ENCODE assay signal across 10 cellular contexts in genomic region chr15:75748882-75749281, GRCh38. TPM values are rescaled to one million over a fixed set of nuclear protein-coding genes. Genes with fewer than 3 reads are reported as not detected.
A peak's percentile ranks its signal among the peaks of the same experiment; 100 is the strongest.
DNase-seq lines count a peak whose midpoint lies in the region; ATAC-seq and TF ChIP-seq lines count a peak whose summit lies in the region.
"Not testable (repeated sequence)": the region's sequence is repeated elsewhere in the genome, so short reads cannot be mapped to it uniquely, and the experiment has no call there.
"Had no signal": no experiment of that assay in that cellular context is flagged by ENCODE, and none has a peak within 500 bp of the region (broad histone marks: within the 10 kb centered on the region; RNA-seq: fewer than 3 reads in every experiment).

No MANE protein-coding gene starts in this region.

- H3K4me1 ChIP-seq in BLaER1 treated with 17β-estradiol and CSF1 and Interleukin-3, amounts not matched to agents 10 nM and 100 nM: peaks cover 4 to 33% (median 24%) of the 10 kb centered on the region in 10 experiments; a peak in 17 of 20 replicates
- H3K4me1 ChIP-seq in Karpas-422 (ENCODE audit: low read length): peaks cover 11% of the 10 kb centered on the region

- H3K27me3 ChIP-seq in BLaER1 treated with 17β-estradiol and CSF1 and Interleukin-3, amounts not matched to agents 10 nM and 100 nM; Karpas-422 (ENCODE audit: low read length): not testable (repeated sequence)

- intact Hi-C loops in natural killer cell (cut with micrococcal nuclease): not testable (repeated sequence)

- H3K4me1 Mint-ChIP-seq in activated CD4-positive, alpha-beta memory T cell treated with anti-CD3 and anti-CD28 coated beads, Interleukin-2, amount 10 ng/mL, durations not matched to agents 7 days and 5 days: peaks cover 17% of the 10 kb centered on the region
- H3K4me1 Mint-ChIP-seq in activated T-helper 17 cell treated with anti-CD3 and anti-CD28 coated beads, Interleukin-2, amount 50 U/mL, for 72 hours: not testable (repeated sequence)
- H3K4me1 Mint-ChIP-seq in activated naive CD8-positive, alpha-beta T cell treated with anti-CD3 and anti-CD28 coated beads, Interleukin-2, amount 50 U/mL, for 24 hours: peaks cover 16% of the 10 kb centered on the region
- peaks cover 9 to 24% of the 10 kb centered on the region in 2 donors for H3K4me1 Mint-ChIP-seq in natural killer cell

- not testable (repeated sequence) for H3K9me2 ChIP-seq in Karpas-422 (replicated peaks; ENCODE audit: insufficient read depth, low read length)

- H4K20me1 ChIP-seq in BLaER1 treated with 17β-estradiol and CSF1 and Interleukin-3, amounts not matched to agents 10 nM and 100 nM; Karpas-422 (ENCODE audit: insufficient read depth, low read depth, low read length): not testable (repeated sequence)

- H3K36me3 Mint-ChIP-seq in activated CD4-positive, alpha-beta memory T cell treated with anti-CD3 and anti-CD28 coated beads, Interleukin-2, amount 10 ng/mL, durations not matched to agents 7 days and 5 days (ENCODE audit: low read depth); activated T-helper 17 cell treated with anti-CD3 and anti-CD28 coated beads, Interleukin-2, amount 50 U/mL, for 72 hours (ENCODE audit: low read depth); activated naive CD8-positive, alpha-beta T cell treated with anti-CD3 and anti-CD28 coated beads, Interleukin-2, amount 50 U/mL, for 24 hours (ENCODE audit: low read depth); natural killer cell: not testable (repeated sequence)

- not testable (repeated sequence) for H3K4me3 ChIP-seq in BLaER1 treated with 17β-estradiol and CSF1 and Interleukin-3, amounts not matched to agents 10 nM and 100 nM; Karpas-422 (ENCODE audit: low read length)

- not testable (repeated sequence) for H3K36me3 ChIP-seq in BLaER1 treated with 17β-estradiol and CSF1 and Interleukin-3, amounts not matched to agents 10 nM and 100 nM; Karpas-422 (ENCODE audit: insufficient read depth, low read length)

- H3K9me3 ChIP-seq in BLaER1 treated with 17β-estradiol and CSF1 and Interleukin-3, amounts not matched to agents 10 nM and 100 nM (replicated peaks in 1 of 11); Karpas-422 (ENCODE audit: low read length): not testable (repeated sequence)

- POLR2A ChIA-PET in activated CD4-positive, alpha-beta memory T cell treated with anti-CD3 and anti-CD28 coated beads, Interleukin-2, amount 10 ng/mL, durations not matched to agents 7 days and 5 days (lab: Charles Lee): not testable (repeated sequence)

- not testable (repeated sequence) for H3K79me2 ChIP-seq in Karpas-422 (ENCODE audit: low read length)

- peak overlapping the region in 10 of 11 experiments; percentile 25 to 75 (median 58); a peak in 19 of 22 replicates for H3K4me2 ChIP-seq in BLaER1 treated with 17β-estradiol and CSF1 and Interleukin-3, amounts not matched to agents 10 nM and 100 nM
- peak overlapping the region; percentile 29 for H3K4me2 ChIP-seq in Karpas-422 (ENCODE audit: low read depth, low read length, poor library complexity, severe bottlenecking)

- not testable (repeated sequence) for H2AFZ ChIP-seq in Karpas-422 (ENCODE audit: low read length)

- DNase-seq in Karpas-422: not testable (repeated sequence)
- DNase-seq in SIG-M5 treated with dmso at 0.1 percent for 504 hours (lab: John Stamatoyannopoulos, UW; ENCODE audit: unreplicated experiment): peak; percentile 29
- DNase-seq in activated CD4-positive, alpha-beta memory T cell treated with anti-CD3 and anti-CD28 coated beads, Interleukin-2, amount 10 ng/mL, durations not matched to agents 7 days and 5 days: peak; percentile 56
- DNase-seq in activated naive CD8-positive, alpha-beta T cell treated with anti-CD3 and anti-CD28 coated beads, Interleukin-2, amount 50 U/mL, for 24 hours: peak; percentile 41
- DNase-seq in natural killer cell: peak; percentile 35
- DNase-seq in stimulated activated CD8-positive, alpha-beta memory T cell treated with anti-CD3 and anti-CD28 coated beads, Interleukin-4, amount 100 ng/mL, for 24 hours (ENCODE audit: low read depth): peak; percentile 31

- not testable (repeated sequence) for H3K9me3 Mint-ChIP-seq in activated CD4-positive, alpha-beta memory T cell treated with anti-CD3 and anti-CD28 coated beads, Interleukin-2, amount 10 ng/mL, durations not matched to agents 7 days and 5 days; activated T-helper 17 cell treated with anti-CD3 and anti-CD28 coated beads, Interleukin-2, amount 50 U/mL, for 72 hours; activated naive CD8-positive, alpha-beta T cell treated with anti-CD3 and anti-CD28 coated beads, Interleukin-2, amount 50 U/mL, for 24 hours; natural killer cell

- not testable (repeated sequence) for TF ChIP-seq CTCF in natural killer cell (IDR thresholded peaks at IDR 0.05)

- CTCF ChIA-PET in activated CD4-positive, alpha-beta memory T cell treated with anti-CD3 and anti-CD28 coated beads, Interleukin-2, amount 10 ng/mL, durations not matched to agents 7 days and 5 days (lab: Charles Lee): not testable (repeated sequence)

- not testable (repeated sequence) for H3K4me3 Mint-ChIP-seq in activated CD4-positive, alpha-beta memory T cell treated with anti-CD3 and anti-CD28 coated beads, Interleukin-2, amount 10 ng/mL, durations not matched to agents 7 days and 5 days
- H3K4me3 Mint-ChIP-seq in activated T-helper 17 cell treated with anti-CD3 and anti-CD28 coated beads, Interleukin-2, amount 50 U/mL, for 72 hours: peak overlapping the region; percentile 59
- H3K4me3 Mint-ChIP-seq in activated naive CD8-positive, alpha-beta T cell treated with anti-CD3 and anti-CD28 coated beads, Interleukin-2, amount 50 U/mL, for 24 hours: peak overlapping the region; percentile 32
- peak overlapping the region; percentile 43 for H3K4me3 Mint-ChIP-seq in natural killer cell

- H3K27me3 Mint-ChIP-seq in activated CD4-positive, alpha-beta memory T cell treated with anti-CD3 and anti-CD28 coated beads, Interleukin-2, amount 10 ng/mL, durations not matched to agents 7 days and 5 days: peaks cover 20% of the 10 kb centered on the region
- not testable (repeated sequence) for H3K27me3 Mint-ChIP-seq in activated T-helper 17 cell treated with anti-CD3 and anti-CD28 coated beads, Interleukin-2, amount 50 U/mL, for 72 hours
- H3K27me3 Mint-ChIP-seq in activated naive CD8-positive, alpha-beta T cell treated with anti-CD3 and anti-CD28 coated beads, Interleukin-2, amount 50 U/mL, for 24 hours: peaks cover 21% of the 10 kb centered on the region
- peaks cover 34 to 44% of the 10 kb centered on the region in 2 donors for H3K27me3 Mint-ChIP-seq in natural killer cell (ENCODE audit: low read depth in 2 of 2)

- H3K9ac ChIP-seq in BLaER1 treated with 17β-estradiol and CSF1 and Interleukin-3, amounts not matched to agents 10 nM and 100 nM: not testable (repeated sequence)
- H3K9ac ChIP-seq in Karpas-422 (ENCODE audit: low read length): 0 out of 2 replicates have a peak overlapping the region, but pooled peaks have one; percentile 33

- ATAC-seq in activated T-helper 17 cell treated with anti-CD3 and anti-CD28 coated beads, Interleukin-2, amount 50 U/mL, for 72 hours (replicated peaks): peak; percentile 100
- ATAC-seq in activated naive CD8-positive, alpha-beta T cell treated with anti-CD3 and anti-CD28 coated beads, Interleukin-2, amount 50 U/mL, for 24 hours: peak; percentile 97
- peak; percentile 67 to 95 (median 94) for ATAC-seq in natural killer cell

- peak overlapping the region; percentile 71 for H3K27ac Mint-ChIP-seq in activated CD4-positive, alpha-beta memory T cell treated with anti-CD3 and anti-CD28 coated beads, Interleukin-2, amount 10 ng/mL, durations not matched to agents 7 days and 5 days
- peak overlapping the region; percentile 71 for H3K27ac Mint-ChIP-seq in activated T-helper 17 cell treated with anti-CD3 and anti-CD28 coated beads, Interleukin-2, amount 50 U/mL, for 72 hours
- H3K27ac Mint-ChIP-seq in activated naive CD8-positive, alpha-beta T cell treated with anti-CD3 and anti-CD28 coated beads, Interleukin-2, amount 50 U/mL, for 24 hours: peak overlapping the region; percentile 36
- H3K27ac Mint-ChIP-seq in natural killer cell: not testable (repeated sequence)

- H3K27ac ChIP-seq in BLaER1 treated with 17β-estradiol and CSF1 and Interleukin-3, amounts not matched to agents 10 nM and 100 nM; Karpas-422 (ENCODE audit: low read length): not testable (repeated sequence)

RNA-seq across cellular contexts. Expression of gene CSPG4, which starts 36.2 kb away (rescaled TPM):
- 0.11 TPM in 1 of 2 replicates, not detected in the other for total RNA-seq in Karpas-422 (2014; rRNA removed; shearing (Covaris generic); ENCODE audit: low replicate concordance)
- total RNA-seq in activated CD4-positive, alpha-beta memory T cell treated with anti-CD3 and anti-CD28 coated beads, Interleukin-2, amount 10 ng/mL, durations not matched to agents 7 days and 5 days: not detected
- total RNA-seq in activated T-helper 17 cell treated with anti-CD3 and anti-CD28 coated beads, Interleukin-2, amount 50 U/mL, for 72 hours: under 1 TPM in 1 of 2 donors, not detected in 1; 0.02 TPM
- under 1 TPM; 0.05 to 0.09 (median 0.07) TPM for total RNA-seq in natural killer cell
- total RNA-seq: endothelial cell of umbilical vein; T-helper 2 cell treated with Interferon-gamma antibody and Interleukin-4, amounts not matched to agents 100 ng/mL and 5 ng/mL, for 36 hours had no signal
